In the genomic region with DNA sequence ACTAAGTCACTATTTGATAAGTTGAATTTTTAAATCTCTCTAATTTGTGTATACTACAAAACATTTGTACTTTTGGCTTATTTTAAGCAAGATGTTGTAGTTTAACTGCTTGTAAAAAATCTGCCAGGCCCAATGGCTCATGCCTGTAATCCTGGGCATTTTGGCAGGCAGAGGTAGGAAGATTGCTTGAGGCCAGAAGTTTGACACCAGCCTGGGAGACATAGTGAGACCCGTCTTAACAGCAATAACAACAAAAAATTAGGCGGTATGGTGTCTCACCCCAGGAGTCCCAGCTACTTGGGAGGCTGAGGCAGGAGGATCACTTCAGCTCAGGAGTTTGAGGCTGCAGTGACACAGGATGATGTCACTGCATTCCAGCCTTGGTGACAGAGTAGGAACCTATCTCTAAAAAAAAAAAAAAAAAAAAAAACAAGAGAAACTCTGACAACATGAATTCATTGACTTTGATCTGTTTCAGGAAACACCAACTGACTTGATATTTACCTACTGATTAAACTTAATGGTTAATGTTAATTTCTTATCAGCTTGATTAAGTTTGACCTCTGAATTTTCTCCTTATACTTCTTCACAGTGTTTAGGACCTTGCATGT, we compare ENCODE assay signal across 1 cellular context.
TF ChIP-seq lines count a peak whose summit lies in the region.

No MANE protein-coding gene starts in this region.

TF ChIP-seq in H1, 55 proteins besides CTCF, POLR2A, EP300 and RAD21:
- TF ChIP-seq ZNF274 (IDR thresholded peaks at IDR 0.05; ENCODE audit: borderline replicate concordance, extremely low read depth, low read length) = no peak
- peak; percentile 58 for TF ChIP-seq CREB1 (IDR thresholded peaks at IDR 0.05)
- no peak for TF ChIP-seq NANOG (IDR thresholded peaks at IDR 0.05; ENCODE audit: insufficient read depth, low read depth, low read length, poor library complexity, severe bottlenecking)
- peak; percentile 21; the same call in 1 of the 2 replicates for TF ChIP-seq JUND (IDR thresholded peaks at IDR 0.05; ENCODE audit: low read length)
- no peak for TF ChIP-seq HDAC2 (IDR thresholded peaks at IDR 0.05; ENCODE audit: borderline replicate concordance in 1 of 2, low read depth in 2 of 2, low read length in 2 of 2)
- TF ChIP-seq TEAD4 (IDR thresholded peaks at IDR 0.05; ENCODE audit: low read depth, low read length) = 0 out of 2 replicates have a peak, but pooled peaks have one; percentile 30
